In genomic region chr16:10945065-10945787, GRCh38 we compare ENCODE assay signal across 1 cellular context.
TF ChIP-seq lines count a peak whose summit lies in the region.

No MANE protein-coding gene starts in this region.

TF ChIP-seq in SK-N-SH, 30 proteins besides CTCF, POLR2A, EP300 and RAD21 (continued from another document):
- TF ChIP-seq ZBTB33 (IDR thresholded peaks at IDR 0.05; ENCODE audit: borderline replicate concordance, low read depth), result no peak
- no peak for TF ChIP-seq REST (IDR thresholded peaks at IDR 0.05; ENCODE audit: low read depth, low read length)
- TF ChIP-seq GABPA (IDR thresholded peaks at IDR 0.05; ENCODE audit: low read depth), result no peak
- TF ChIP-seq FOXJ3 (CRISPR knock-in tag; IDR thresholded peaks at IDR 0.05), result no peak
- no peak for TF ChIP-seq RFX5 (IDR thresholded peaks at IDR 0.05; ENCODE audit: low read length)
- no peak for TF ChIP-seq FOXM1 (IDR thresholded peaks at IDR 0.05; ENCODE audit: low read depth)
- TF ChIP-seq MXI1 (IDR thresholded peaks at IDR 0.05; ENCODE audit: low read depth, low read length), result no peak
- TF ChIP-seq RCOR1 (IDR thresholded peaks at IDR 0.05; ENCODE audit: low read length), result no peak
- TF ChIP-seq SIN3A (IDR thresholded peaks at IDR 0.05; ENCODE audit: borderline replicate concordance, low read depth, low read length), result no peak
- TF ChIP-seq SMC3 (IDR thresholded peaks at IDR 0.05; ENCODE audit: low read depth, low read length), result no peak
- TF ChIP-seq, protein P1, sequence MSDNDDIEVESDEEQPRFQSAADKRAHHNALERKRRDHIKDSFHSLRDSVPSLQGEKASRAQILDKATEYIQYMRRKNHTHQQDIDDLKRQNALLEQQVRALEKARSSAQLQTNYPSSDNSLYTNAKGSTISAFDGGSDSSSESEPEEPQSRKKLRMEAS (IDR thresholded peaks at IDR 0.05; ENCODE audit: low read depth), result no peak
- TF ChIP-seq MEF2A (IDR thresholded peaks at IDR 0.05; ENCODE audit: borderline replicate concordance, low read depth), result no peak
- TF ChIP-seq, protein P2, sequence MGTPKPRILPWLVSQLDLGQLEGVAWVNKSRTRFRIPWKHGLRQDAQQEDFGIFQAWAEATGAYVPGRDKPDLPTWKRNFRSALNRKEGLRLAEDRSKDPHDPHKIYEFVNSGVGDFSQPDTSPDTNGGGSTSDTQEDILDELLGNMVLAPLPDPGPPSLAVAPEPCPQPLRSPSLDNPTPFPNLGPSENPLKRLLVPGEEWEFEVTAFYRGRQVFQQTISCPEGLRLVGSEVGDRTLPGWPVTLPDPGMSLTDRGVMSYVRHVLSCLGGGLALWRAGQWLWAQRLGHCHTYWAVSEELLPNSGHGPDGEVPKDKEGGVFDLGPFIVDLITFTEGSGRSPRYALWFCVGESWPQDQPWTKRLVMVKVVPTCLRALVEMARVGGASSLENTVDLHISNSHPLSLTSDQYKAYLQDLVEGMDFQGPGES (IDR thresholded peaks at IDR 0.05; ENCODE audit: low read depth, low read length), result no peak
